10 cellular contexts compared by ENCODE assay signal in genomic region chr7:17646181-17646956, GRCh38.
A peak's percentile ranks its signal among the peaks of the same experiment; 100 is the strongest.
DNase-seq lines count a peak whose midpoint lies in the region; ATAC-seq and TF ChIP-seq lines count a peak whose summit lies in the region.
"Had no signal": no experiment of that assay in that cellular context is flagged by ENCODE, and none has a peak within 500 bp of the region (broad histone marks: within the 10 kb centered on the region; RNA-seq: fewer than 3 reads in every experiment).

No MANE protein-coding gene starts in this region.

- no peaks in the 10 kb centered on the region; the same call in 1 of the 2 replicates for H3K27me3 ChIP-seq in GM06990 (replicated peaks; ENCODE audit: control insufficient read depth, insufficient read depth, low read length)

- no peaks in the 10 kb centered on the region for H3K36me3 ChIP-seq in GM06990 (ENCODE audit: control insufficient read depth, insufficient read depth, low read length)

- DNase-seq in GM06990 (ENCODE audit: extremely low read depth, insufficient read length) (no peak), NOMO-1 treated with DMSO at 0.1 percent for 48 hours (lab: John Stamatoyannopoulos, UW; ENCODE audit: unreplicated experiment) (peak; percentile 11), epithelial cell of esophagus (ENCODE audit: low read depth) (peak; percentile 57), omental fat pad (ENCODE audit: low spot score) (no peak), COR-L47 (lab: John Stamatoyannopoulos, UW) (no peak), T-helper 2 cell (no peak)
- DNase-seq: T-helper 9 cell had no signal

- no peak overlapping the region for H3K4me3 ChIP-seq in GM06990 (replicated peaks; ENCODE audit: low read depth, low read length)
- no peak overlapping the region for H3K4me3 ChIP-seq in epithelial cell of esophagus (ENCODE audit: low read length)
- H3K4me3 ChIP-seq: coronary artery had no signal

- TF ChIP-seq CTCF in GM06990 (IDR thresholded peaks at IDR 0.05; ENCODE audit: insufficient read depth, low read length, poor library complexity, severe bottlenecking) (peak; percentile 24), epithelial cell of esophagus (IDR thresholded peaks at IDR 0.05; ENCODE audit: insufficient read depth, low read depth, low read length, missing control alignments) (peak; percentile 51), omental fat pad (IDR thresholded peaks at IDR 0.05) (no peak)

- peak; percentile 57 for ATAC-seq in omental fat pad (ENCODE audit: low FRiP score)
- ATAC-seq in HG02678 (IDR thresholded peaks at IDR 0.05; ENCODE audit: unreplicated experiment): no peak
- ATAC-seq in GM18502 (IDR thresholded peaks at IDR 0.05; ENCODE audit: poor library complexity, unreplicated experiment): no peak

Comparison
In these comparisons a context has a peak if more than half of its experiments do, and no peak if none do; other contexts are left out.
1. DNase-seq: peak in NOMO-1 treated with DMSO at 0.1 percent for 48 hours (single experiment) and epithelial cell of esophagus (single experiment); none in GM06990 (single experiment), omental fat pad (single experiment), COR-L47 (single experiment) and T-helper 2 cell (0 of 5).
2. CTCF ChIP-seq: peak in GM06990 (single experiment) and epithelial cell of esophagus (single experiment); none in omental fat pad (0 of 3).